ENCODE assay signal across 16 cellular contexts in the genomic region with DNA sequence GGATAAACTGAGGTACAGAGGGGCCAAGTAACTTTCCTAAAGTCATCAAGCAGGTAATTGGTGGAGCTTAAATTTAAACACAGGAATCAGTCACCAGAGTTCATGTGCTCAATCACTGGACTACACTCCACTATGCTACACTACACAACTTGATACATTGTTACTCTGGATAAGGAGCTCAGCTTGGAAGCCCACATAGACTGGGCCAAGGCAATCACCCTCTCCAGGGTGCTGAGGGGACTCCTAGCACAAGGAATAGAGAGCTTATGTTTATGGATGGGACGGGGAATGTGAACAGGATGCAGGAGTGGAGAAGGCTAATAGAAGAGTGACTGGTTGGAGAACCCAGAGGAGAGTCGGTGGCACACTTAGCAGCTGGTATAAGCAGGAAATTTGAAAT.
A peak's percentile ranks its signal among the peaks of the same experiment; 100 is the strongest.
DNase-seq lines count a peak whose midpoint lies in the region; ATAC-seq and TF ChIP-seq lines count a peak whose summit lies in the region.
"Had no signal": no experiment of that assay in that cellular context is flagged by ENCODE, and none has a peak within 500 bp of the region (broad histone marks: within the 10 kb centered on the region; RNA-seq: fewer than 3 reads in every experiment).

No MANE protein-coding gene starts in this region.

- peaks cover 0 to 7% (median 0%) of the 10 kb centered on the region in 5 experiments for H3K9me3 Mint-ChIP-seq in brain

- intact Hi-C loops in thyroid gland (cut with DNase I), result no loop called here

- H4K8ac ChIP-seq in trophoblast cell (ENCODE audit: low read depth, low read length), result no peak overlapping the region

- no peaks in the 10 kb centered on the region for H3K79me2 ChIP-seq in trophoblast cell (ENCODE audit: control insufficient read depth, insufficient read depth, low read length, poor library complexity)

- H3K4me3 ChIP-seq in trophoblast cell (ENCODE audit: low read depth, low read length) (no peak overlapping the region), thyroid gland (replicated peaks in 1 of 3) (no peak overlapping the region)
- H3K4me3 ChIP-seq: BLaER1 treated with 17β-estradiol and CSF1 and Interleukin-3, amounts not matched to agents 10 nM and 100 nM; GM23338; K562 had no signal

- peak overlapping the region in 2 of 5 experiments; percentile 2 to 18 for H3K4me3 Mint-ChIP-seq in brain
- H3K4me3 Mint-ChIP-seq: B cell; CD8-positive, alpha-beta memory T cell; GM23338 had no signal

- no peak overlapping the region for H3K18ac ChIP-seq in trophoblast cell (ENCODE audit: low read length)

- no peak overlapping the region for H3K9ac ChIP-seq in trophoblast cell (ENCODE audit: low read length)
- H3K9ac ChIP-seq: BLaER1 treated with 17β-estradiol and CSF1 and Interleukin-3, amounts not matched to agents 10 nM and 100 nM had no signal

- H2BK5ac ChIP-seq in trophoblast cell (ENCODE audit: low read depth, low read length, poor library complexity), result no peak overlapping the region

- ATAC-seq in GM18868 (IDR thresholded peaks at IDR 0.05; ENCODE audit: unreplicated experiment) (peak; percentile 13), HG03097 (IDR thresholded peaks at IDR 0.05; ENCODE audit: low FRiP score, unreplicated experiment) (no peak), HG03520 (IDR thresholded peaks at IDR 0.05; ENCODE audit: unreplicated experiment) (no peak)
- ATAC-seq: GM23338, K562 had no signal

- no peaks in the 10 kb centered on the region for H3K9me3 ChIP-seq in trophoblast cell (ENCODE audit: insufficient read depth, low read depth, low read length)
- H3K9me3 ChIP-seq in thyroid gland, result no peaks in the 10 kb centered on the region

- H3K14ac ChIP-seq in trophoblast cell (ENCODE audit: low read length), result no peak overlapping the region

- H2BK12ac ChIP-seq in trophoblast cell (ENCODE audit: low read length), result no peak overlapping the region

- DNase-seq in trophoblast cell (no peak), thyroid gland (no peak)
- DNase-seq: CD8-positive, alpha-beta memory T cell; COR-L47; DMS 273 treated with DMSO at 0.1 percent for 48 hours; HCEC 1CT had no signal

- H3K36me3 Mint-ChIP-seq in brain, result no peaks in the 10 kb centered on the region
- H3K36me3 Mint-ChIP-seq: CD8-positive, alpha-beta memory T cell had no signal

- H2BK120ac ChIP-seq in trophoblast cell (ENCODE audit: insufficient read depth, low read length, poor library complexity), result no peak overlapping the region

- H4K91ac ChIP-seq in trophoblast cell (ENCODE audit: low read depth, low read length), result no peak overlapping the region

- no peak for TF ChIP-seq RAD21 in Ishikawa (IDR thresholded peaks at IDR 0.05; ENCODE audit: low read depth)

- no peaks in the 10 kb centered on the region for H3K79me1 ChIP-seq in trophoblast cell (ENCODE audit: low read length)

- no peak overlapping the region for H2AFZ ChIP-seq in trophoblast cell (ENCODE audit: insufficient read depth, low read length, poor library complexity)

- no peak overlapping the region for H3K4me2 ChIP-seq in trophoblast cell (ENCODE audit: low read length)
- H3K4me2 ChIP-seq: BLaER1 treated with 17β-estradiol and CSF1 and Interleukin-3, amounts not matched to agents 10 nM and 100 nM; GM23338 had no signal

- no peak for TF ChIP-seq POLR2A in thyroid gland (IDR thresholded peaks at IDR 0.05)

- H3K27me3 ChIP-seq in trophoblast cell (ENCODE audit: insufficient read depth, low read length) (no peaks in the 10 kb centered on the region), thyroid gland (no peaks in the 10 kb centered on the region)
- H3K27me3 ChIP-seq: BLaER1 treated with 17β-estradiol and CSF1 and Interleukin-3, amounts not matched to agents 10 nM and 100 nM had no signal

- H3K27me3 Mint-ChIP-seq in brain, result no peaks in the 10 kb centered on the region

- no peaks in the 10 kb centered on the region for H3K36me3 ChIP-seq in trophoblast cell (ENCODE audit: control insufficient read depth in 1 of 2, insufficient read depth in 2 of 2, low read length in 2 of 2)
- H3K36me3 ChIP-seq in thyroid gland, result no peaks in the 10 kb centered on the region
- H3K36me3 ChIP-seq: BLaER1 treated with 17β-estradiol and CSF1 and Interleukin-3, amounts not matched to agents 10 nM and 100 nM had no signal

- peaks cover 57% of the 10 kb centered on the region for H3K4me1 Mint-ChIP-seq in brain

- peak overlapping the region in 4 of 5 experiments; percentile 6 to 79 (median 46) for H3K27ac Mint-ChIP-seq in brain
- H3K27ac Mint-ChIP-seq: B cell; CD8-positive, alpha-beta memory T cell; GM23338 had no signal

- no peak overlapping the region for H4K12ac ChIP-seq in trophoblast cell (ENCODE audit: low read depth, low read length)

- H3K27ac ChIP-seq in trophoblast cell (ENCODE audit: low read depth, low read length), result no peak overlapping the region
- no peak overlapping the region for H3K27ac ChIP-seq in thyroid gland
- H3K27ac ChIP-seq: BLaER1 treated with 17β-estradiol and CSF1 and Interleukin-3, amounts not matched to agents 10 nM and 100 nM; HL-60 had no signal

- H3K4ac ChIP-seq in trophoblast cell (ENCODE audit: low read depth, low read length), result no peak overlapping the region

- TF ChIP-seq CTCF in brain (conservative IDR thresholded peaks at IDR 0.05), result no peak
- TF ChIP-seq CTCF in thyroid gland (IDR thresholded peaks at IDR 0.05), result no peak

- WGBS in trophoblast cell (ENCODE audit: extremely low coverage, insufficient coverage, insufficient read length), result no CpG with 5 or more reads among the region's 2 CpGs
- whole genome bisulfite sequencing in thyroid gland, 2 donors, result 89% methylated on average over 2 of the region's 2 CpGs

- H3K4me1 ChIP-seq in trophoblast cell (ENCODE audit: control insufficient read depth in 1 of 2, insufficient read depth in 2 of 2, low read length in 2 of 2) (peaks cover 10 to 16% of the 10 kb centered on the region in 2 experiments), thyroid gland (peaks cover 12 to 24% of the 10 kb centered on the region in 2 donors)
- H3K4me1 ChIP-seq: BLaER1 treated with 17β-estradiol and CSF1 and Interleukin-3, amounts not matched to agents 10 nM and 100 nM had no signal

- no peak for TF ChIP-seq EP300 in Ishikawa (IDR thresholded peaks at IDR 0.05; ENCODE audit: borderline replicate concordance)

- H3K23ac ChIP-seq in trophoblast cell (ENCODE audit: low read length), result peak overlapping the region; percentile 34

- H2AK5ac ChIP-seq in trophoblast cell (ENCODE audit: low read length), result no peak overlapping the region

TF ChIP-seq in Ishikawa, 13 proteins besides CTCF, POLR2A, EP300 and RAD21:
- no peak for TF ChIP-seq EGR1 (IDR thresholded peaks at IDR 0.05)
- TF ChIP-seq TEAD4 (IDR thresholded peaks at IDR 0.05), result no peak
- TF ChIP-seq, protein P1, sequence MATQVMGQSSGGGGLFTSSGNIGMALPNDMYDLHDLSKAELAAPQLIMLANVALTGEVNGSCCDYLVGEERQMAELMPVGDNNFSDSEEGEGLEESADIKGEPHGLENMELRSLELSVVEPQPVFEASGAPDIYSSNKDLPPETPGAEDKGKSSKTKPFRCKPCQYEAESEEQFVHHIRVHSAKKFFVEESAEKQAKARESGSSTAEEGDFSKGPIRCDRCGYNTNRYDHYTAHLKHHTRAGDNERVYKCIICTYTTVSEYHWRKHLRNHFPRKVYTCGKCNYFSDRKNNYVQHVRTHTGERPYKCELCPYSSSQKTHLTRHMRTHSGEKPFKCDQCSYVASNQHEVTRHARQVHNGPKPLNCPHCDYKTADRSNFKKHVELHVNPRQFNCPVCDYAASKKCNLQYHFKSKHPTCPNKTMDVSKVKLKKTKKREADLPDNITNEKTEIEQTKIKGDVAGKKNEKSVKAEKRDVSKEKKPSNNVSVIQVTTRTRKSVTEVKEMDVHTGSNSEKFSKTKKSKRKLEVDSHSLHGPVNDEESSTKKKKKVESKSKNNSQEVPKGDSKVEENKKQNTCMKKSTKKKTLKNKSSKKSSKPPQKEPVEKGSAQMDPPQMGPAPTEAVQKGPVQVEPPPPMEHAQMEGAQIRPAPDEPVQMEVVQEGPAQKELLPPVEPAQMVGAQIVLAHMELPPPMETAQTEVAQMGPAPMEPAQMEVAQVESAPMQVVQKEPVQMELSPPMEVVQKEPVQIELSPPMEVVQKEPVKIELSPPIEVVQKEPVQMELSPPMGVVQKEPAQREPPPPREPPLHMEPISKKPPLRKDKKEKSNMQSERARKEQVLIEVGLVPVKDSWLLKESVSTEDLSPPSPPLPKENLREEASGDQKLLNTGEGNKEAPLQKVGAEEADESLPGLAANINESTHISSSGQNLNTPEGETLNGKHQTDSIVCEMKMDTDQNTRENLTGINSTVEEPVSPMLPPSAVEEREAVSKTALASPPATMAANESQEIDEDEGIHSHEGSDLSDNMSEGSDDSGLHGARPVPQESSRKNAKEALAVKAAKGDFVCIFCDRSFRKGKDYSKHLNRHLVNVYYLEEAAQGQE (IDR thresholded peaks at IDR 0.05; ENCODE audit: low read depth), result peak; percentile 44; the same call in 1 of the 2 replicates
- TF ChIP-seq TCF12 (IDR thresholded peaks at IDR 0.05; ENCODE audit: low read depth), result no peak
